Comparison of ENCODE assay signal across 19 cellular contexts in genomic region chr2:47118581-47118980, GRCh38. TPM values are rescaled to one million over a fixed set of nuclear protein-coding genes. Genes with fewer than 3 reads are reported as not detected.
"Had no signal": no experiment of that assay in that cellular context is flagged by ENCODE, and none has a peak within 500 bp of the region (broad histone marks: within the 10 kb centered on the region; RNA-seq: fewer than 3 reads in every experiment).

No MANE protein-coding gene starts in this region.

- H3K4me3 ChIP-seq: right atrium auricular region, tibial nerve had no signal

- H3K9me3 ChIP-seq: neutrophil, right atrium auricular region, tibial nerve had no signal

- H3K27ac Mint-ChIP-seq: activated CD4-positive, alpha-beta T cell treated with anti-CD3 and anti-CD28 coated beads, Interleukin-2, amount 10 ng/mL, durations not matched to agents 7 days and 5 days; activated naive CD4-positive, alpha-beta T cell treated with anti-CD3 and anti-CD28 coated beads for 36 hours; dendritic cell treated with granulocyte-macrophage colony-stimulating factor and Interleukin-4, amounts not matched to agents 40 ng/mL and 50 ng/mL, for 4 days; effector memory CD8-positive, alpha-beta T cell; naive thymus-derived CD4-positive, alpha-beta T cell; stimulated activated naive B cell treated with anti-CD40 and anti-IgM and Interleukin-4, amounts not matched to agents 10 μg/mL and 1 μg/mL and 100 μg/mL, for 72 hours had no signal

- H3K4me3 Mint-ChIP-seq: activated CD4-positive, alpha-beta T cell treated with anti-CD3 and anti-CD28 coated beads, Interleukin-2, amount 10 ng/mL, durations not matched to agents 7 days and 5 days; activated naive CD4-positive, alpha-beta T cell treated with anti-CD3 and anti-CD28 coated beads for 36 hours; central memory CD8-positive, alpha-beta T cell; dendritic cell treated with granulocyte-macrophage colony-stimulating factor and Interleukin-4, amounts not matched to agents 40 ng/mL and 50 ng/mL, for 4 days; effector memory CD8-positive, alpha-beta T cell; naive thymus-derived CD4-positive, alpha-beta T cell; stimulated activated naive B cell treated with anti-CD40 and anti-IgM and Interleukin-4, amounts not matched to agents 10 μg/mL and 1 μg/mL and 100 μg/mL, for 72 hours had no signal

- H3K4me1 Mint-ChIP-seq: central memory CD8-positive, alpha-beta T cell; naive thymus-derived CD4-positive, alpha-beta T cell had no signal

- H3K27me3 ChIP-seq: neutrophil, right atrium auricular region, tibial nerve had no signal

- H3K9me3 Mint-ChIP-seq: activated CD4-positive, alpha-beta T cell treated with anti-CD3 and anti-CD28 coated beads, Interleukin-2, amount 10 ng/mL, durations not matched to agents 7 days and 5 days; activated naive CD4-positive, alpha-beta T cell treated with anti-CD3 and anti-CD28 coated beads for 36 hours; central memory CD8-positive, alpha-beta T cell; dendritic cell treated with granulocyte-macrophage colony-stimulating factor and Interleukin-4, amounts not matched to agents 40 ng/mL and 50 ng/mL, for 4 days; effector memory CD8-positive, alpha-beta T cell; naive thymus-derived CD4-positive, alpha-beta T cell; stimulated activated naive B cell treated with anti-CD40 and anti-IgM and Interleukin-4, amounts not matched to agents 10 μg/mL and 1 μg/mL and 100 μg/mL, for 72 hours had no signal

- H3K27ac ChIP-seq: neutrophil, right atrium auricular region, tibial nerve had no signal

- DNase-seq: activated CD4-positive, alpha-beta T cell treated with anti-CD3 and anti-CD28 coated beads, Interleukin-2, amount 10 ng/mL, durations not matched to agents 7 days and 5 days; activated CD8-positive, alpha-beta memory T cell treated with anti-CD3 and anti-CD28 coated beads for 24 hours; activated naive CD4-positive, alpha-beta T cell treated with anti-CD3 and anti-CD28 coated beads for 36 hours; effector memory CD8-positive, alpha-beta T cell; head of caudate nucleus; kidney; midbrain; naive thymus-derived CD4-positive, alpha-beta T cell; stimulated activated CD4-positive, alpha-beta T cell treated with anti-CD3 and anti-CD28 coated beads, Interleukin-2, amount 100 ng/mL, for 24 hours; stimulated activated naive B cell treated with anti-CD40 and anti-IgM and Interleukin-4, amounts not matched to agents 10 μg/mL and 1 μg/mL and 100 μg/mL, for 72 hours; SW 1271; T-helper 9 cell had no signal

- H3K4me1 ChIP-seq: tibial nerve had no signal

- H3K36me3 Mint-ChIP-seq: naive thymus-derived CD4-positive, alpha-beta T cell; stimulated activated naive B cell treated with anti-CD40 and anti-IgM and Interleukin-4, amounts not matched to agents 10 μg/mL and 1 μg/mL and 100 μg/mL, for 72 hours had no signal

- H3K36me3 ChIP-seq: neutrophil, right atrium auricular region, tibial nerve had no signal

- H3K27me3 Mint-ChIP-seq: dendritic cell treated with granulocyte-macrophage colony-stimulating factor and Interleukin-4, amounts not matched to agents 40 ng/mL and 50 ng/mL, for 4 days; stimulated activated naive B cell treated with anti-CD40 and anti-IgM and Interleukin-4, amounts not matched to agents 10 μg/mL and 1 μg/mL and 100 μg/mL, for 72 hours had no signal

RNA-seq across cellular contexts. Expression of gene STPG4, which starts 36.5 kb away (rescaled TPM):
- total RNA-seq: kidney, right atrium auricular region, subcutaneous adipose tissue had no signal
- polyA plus RNA-seq: esophagus; naive thymus-derived CD4-positive, alpha-beta T cell had no signal
